ENCODE assay signal across 33 cellular contexts in the genomic region with DNA sequence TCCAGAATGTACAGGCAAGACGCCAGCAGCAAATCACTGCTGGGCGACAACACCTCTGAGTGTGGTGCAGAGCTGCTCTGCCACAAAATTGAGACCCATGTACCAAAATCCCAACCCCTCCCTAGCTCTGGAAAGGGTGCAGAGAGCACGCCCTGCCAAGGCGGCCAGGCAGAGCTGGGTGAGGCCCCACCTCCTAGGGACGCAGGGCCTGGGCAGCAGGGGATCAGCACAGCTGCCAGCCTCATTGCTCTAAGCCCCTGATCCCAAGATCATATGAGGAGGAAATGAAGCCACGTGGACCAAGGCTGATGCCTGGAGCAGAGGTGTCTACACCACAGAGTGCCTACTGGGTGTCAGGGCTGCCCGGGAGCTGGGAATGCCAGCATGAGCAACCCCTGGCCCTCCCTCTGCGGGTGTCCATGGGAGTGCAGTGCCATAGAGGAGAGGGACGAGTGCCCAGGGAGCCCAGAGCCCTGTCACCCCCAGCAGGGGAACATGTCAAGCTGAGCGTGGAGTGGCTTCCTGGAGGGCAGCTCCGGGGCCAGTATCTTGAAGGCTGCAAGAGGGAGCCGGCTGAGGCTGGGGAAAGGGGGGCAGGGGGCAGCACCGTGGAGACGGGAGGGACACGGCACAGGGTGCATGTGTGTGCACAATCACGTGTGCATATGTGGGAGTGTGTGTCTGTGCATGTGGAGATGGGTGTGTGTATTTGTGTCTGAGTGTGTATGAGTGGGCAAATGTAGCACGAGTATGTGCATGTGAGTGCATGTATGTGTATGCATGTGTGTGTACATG.
"Had no signal": no experiment of that assay in that cellular context is flagged by ENCODE, and none has a peak within 500 bp of the region (broad histone marks: within the 10 kb centered on the region; RNA-seq: fewer than 3 reads in every experiment).

No MANE protein-coding gene starts in this region.

- H3K4me2 ChIP-seq: smooth muscle cell had no signal

- H3K4me3 Mint-ChIP-seq: activated CD4-positive, alpha-beta T cell treated with anti-CD3 and anti-CD28 coated beads for 36 hours; activated naive CD4-positive, alpha-beta T cell treated with anti-CD3 and anti-CD28 coated beads for 36 hours; activated naive CD8-positive, alpha-beta T cell treated with anti-CD3 and anti-CD28 coated beads for 36 hours; effector memory CD8-positive, alpha-beta T cell; immature natural killer cell; naive B cell; stimulated activated memory B cell treated with anti-CD40 and anti-IgM and Interleukin-4, amounts not matched to agents 10 μg/mL and 1 μg/mL and 100 μg/mL, for 72 hours; T-cell had no signal

- H3K27ac ChIP-seq: adrenal gland, ascending aorta, brain microvascular endothelial cell, gastroesophageal sphincter, prostate gland, stomach, thyroid gland, upper lobe of left lung had no signal

- H3K9me3 ChIP-seq: adrenal gland, ascending aorta, prostate gland, stomach, thyroid gland, upper lobe of left lung had no signal

- DNase-seq: activated CD4-positive, alpha-beta T cell treated with anti-CD3 and anti-CD28 coated beads for 36 hours; activated CD4-positive, alpha-beta T cell treated with anti-CD3 and anti-CD28 coated beads, Interleukin-2, amount 50 U/mL, for 48 hours; activated CD4-positive, CD25-positive, alpha-beta regulatory T cell; activated CD8-positive, alpha-beta memory T cell treated with anti-CD3 and anti-CD28 coated beads for 24 hours; activated effector memory CD4-positive, alpha-beta T cell treated with Interleukin-2 at 50 U/mL for 16 hours; activated naive CD4-positive, alpha-beta T cell treated with anti-CD3 and anti-CD28 coated beads for 36 hours; activated naive CD8-positive, alpha-beta T cell treated with anti-CD3 and anti-CD28 coated beads for 36 hours; adrenal gland; brain microvascular endothelial cell; caudate nucleus; cortex of kidney; effector memory CD8-positive, alpha-beta T cell; erythroblast; head of caudate nucleus; hippocampal formation; immature natural killer cell; kidney; left colon; mammary epithelial cell; naive B cell; retina; stimulated activated CD4-positive, alpha-beta T cell treated with anti-CD3 and anti-CD28 coated beads, Interleukin-1b, Interleukin-23, amount 100 ng/mL, for 48 hours; stimulated activated CD4-positive, alpha-beta T cell treated with anti-CD3 and anti-CD28 coated beads, Interleukin-4, amount 100 ng/mL, for 4 hours; stimulated activated CD8-positive, alpha-beta memory T cell treated with anti-CD3 and anti-CD28 coated beads, Interleukin-4, amount 100 ng/mL, for 48 hours; stomach; T-cell; thyroid gland; upper lobe of left lung had no signal

- H3K4me3 ChIP-seq: adrenal gland, ascending aorta, gastroesophageal sphincter, prostate gland, smooth muscle cell, stomach, thyroid gland, upper lobe of left lung had no signal

- H3K27me3 ChIP-seq: adrenal gland, ascending aorta, gastroesophageal sphincter, thyroid gland, upper lobe of left lung had no signal

- H3K9me3 Mint-ChIP-seq: activated naive CD4-positive, alpha-beta T cell treated with anti-CD3 and anti-CD28 coated beads for 36 hours; activated naive CD8-positive, alpha-beta T cell treated with anti-CD3 and anti-CD28 coated beads for 36 hours; effector memory CD8-positive, alpha-beta T cell; immature natural killer cell; T-cell had no signal

- H3K27ac Mint-ChIP-seq: activated CD4-positive, alpha-beta T cell treated with anti-CD3 and anti-CD28 coated beads for 36 hours; activated naive CD4-positive, alpha-beta T cell treated with anti-CD3 and anti-CD28 coated beads for 36 hours; activated naive CD8-positive, alpha-beta T cell treated with anti-CD3 and anti-CD28 coated beads for 36 hours; effector memory CD8-positive, alpha-beta T cell; naive B cell; stimulated activated memory B cell treated with anti-CD40 and anti-IgM and Interleukin-4, amounts not matched to agents 10 μg/mL and 1 μg/mL and 100 μg/mL, for 72 hours; T-cell had no signal

- H3K4me1 ChIP-seq: adrenal gland, ascending aorta, prostate gland, stomach, thyroid gland, upper lobe of left lung had no signal

- H3K36me3 ChIP-seq: adrenal gland, ascending aorta, brain microvascular endothelial cell, gastroesophageal sphincter, prostate gland, stomach, thyroid gland, upper lobe of left lung had no signal

- H3K36me3 Mint-ChIP-seq: activated naive CD8-positive, alpha-beta T cell treated with anti-CD3 and anti-CD28 coated beads for 36 hours; immature natural killer cell; naive B cell; stimulated activated memory B cell treated with anti-CD40 and anti-IgM and Interleukin-4, amounts not matched to agents 10 μg/mL and 1 μg/mL and 100 μg/mL, for 72 hours; T-cell had no signal

- H3K4me1 Mint-ChIP-seq: activated CD4-positive, alpha-beta T cell treated with anti-CD3 and anti-CD28 coated beads for 36 hours; activated naive CD8-positive, alpha-beta T cell treated with anti-CD3 and anti-CD28 coated beads for 36 hours; stimulated activated memory B cell treated with anti-CD40 and anti-IgM and Interleukin-4, amounts not matched to agents 10 μg/mL and 1 μg/mL and 100 μg/mL, for 72 hours; T-cell had no signal
